Comparison of ENCODE assay signal across 10 cellular contexts in genomic region chr7:158935062-158935461, GRCh38.
"Had no signal": no experiment of that assay in that cellular context is flagged by ENCODE, and none has a peak within 500 bp of the region (broad histone marks: within the 10 kb centered on the region; RNA-seq: fewer than 3 reads in every experiment).

No MANE protein-coding gene starts in this region.

- H3K9me3 ChIP-seq: HAP-1 had no signal

- H3K27ac ChIP-seq: GM23248, HL-60 had no signal

- H3K4me3 ChIP-seq: GM23248, HAP-1, K562 had no signal

- H3K9me3 Mint-ChIP-seq: HFFc6 had no signal

- H3K4me3 Mint-ChIP-seq: HFFc6 had no signal

- ATAC-seq: HCT116, K562 had no signal

- FAIRE-seq: K562 had no signal

- H3K4me1 ChIP-seq: HAP-1 had no signal

- DNase-seq: GM23248, GOT3, H7, HFFc6, IMR-90, KG1 had no signal

- H3K27ac Mint-ChIP-seq: HFFc6 had no signal
